In the genomic region with DNA sequence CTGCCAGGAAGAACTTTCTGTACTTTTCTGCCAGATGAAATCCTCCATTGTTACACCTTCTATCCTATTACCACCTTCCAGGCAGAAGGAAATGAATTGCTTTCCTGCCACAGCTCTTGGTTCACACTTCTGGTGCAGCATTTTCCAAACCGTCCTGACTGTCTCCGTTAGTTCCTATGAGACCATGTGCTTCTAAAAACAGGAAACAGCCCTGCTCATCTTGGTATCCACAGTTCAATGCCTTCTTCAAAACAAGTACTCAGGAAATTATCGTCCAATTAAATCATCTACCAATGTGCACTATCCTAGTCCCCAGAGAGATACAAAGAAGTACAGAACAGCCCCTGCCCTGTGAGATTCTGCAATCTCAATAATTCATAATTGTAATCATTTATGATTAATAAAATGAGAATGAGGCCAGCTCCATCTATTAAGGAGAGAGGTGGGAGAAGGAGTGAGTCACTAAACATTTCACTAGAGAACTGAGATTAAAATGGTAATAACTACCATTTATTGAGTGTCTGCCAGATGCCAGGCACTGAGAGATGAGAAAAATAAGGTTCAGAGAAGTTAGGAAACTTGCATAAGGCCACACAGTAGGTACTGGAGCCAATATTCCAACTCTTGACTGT, we compare ENCODE assay signal across 30 cellular contexts. TPM values are rescaled to one million over a fixed set of nuclear protein-coding genes. Genes with fewer than 3 reads are reported as not detected.
DNase-seq lines count a peak whose midpoint lies in the region; ATAC-seq lines count a peak whose summit lies in the region.
"Had no signal": no experiment of that assay in that cellular context is flagged by ENCODE, and none has a peak within 500 bp of the region (broad histone marks: within the 10 kb centered on the region; RNA-seq: fewer than 3 reads in every experiment).

No MANE protein-coding gene starts in this region.

- H3K9me3 Mint-ChIP-seq in IgD-negative memory B cell (no peaks in the 10 kb centered on the region), naive B cell (no peaks in the 10 kb centered on the region)
- H3K9me3 Mint-ChIP-seq: activated CD4-positive, alpha-beta memory T cell treated with anti-CD3 and anti-CD28 coated beads for 36 hours; effector memory CD8-positive, alpha-beta T cell; neural progenitor cell had no signal

- H3K27ac Mint-ChIP-seq in IgD-negative memory B cell, result peak overlapping the region in 1 of 3 donors; percentile 21
- H3K27ac Mint-ChIP-seq in naive B cell, result peak overlapping the region; percentile 41 to 97 (median 82)
- H3K27ac Mint-ChIP-seq: activated CD4-positive, alpha-beta memory T cell treated with anti-CD3 and anti-CD28 coated beads for 36 hours; activated naive CD8-positive, alpha-beta T cell; effector memory CD8-positive, alpha-beta T cell; neural progenitor cell had no signal

- peaks cover 7 to 18% (median 10%) of the 10 kb centered on the region in 3 donors for H3K4me1 Mint-ChIP-seq in IgD-negative memory B cell
- H3K4me1 Mint-ChIP-seq in naive B cell, result peaks cover 32 to 46% (median 34%) of the 10 kb centered on the region in 3 donors

- peak; percentile 58 to 62 for ATAC-seq in naive B cell (ENCODE audit: low read depth in 2 of 2)
- ATAC-seq in HG03439 (IDR thresholded peaks at IDR 0.05; ENCODE audit: unreplicated experiment), result no peak
- ATAC-seq in HG02588 (IDR thresholded peaks at IDR 0.05; ENCODE audit: unreplicated experiment), result no peak
- ATAC-seq: effector memory CD8-positive, alpha-beta T cell; gastrocnemius medialis had no signal

- H3K36me3 Mint-ChIP-seq in IgD-negative memory B cell, result peaks cover 4% of the 10 kb centered on the region
- no peaks in the 10 kb centered on the region for H3K36me3 Mint-ChIP-seq in naive B cell
- H3K36me3 Mint-ChIP-seq: activated CD4-positive, alpha-beta memory T cell treated with anti-CD3 and anti-CD28 coated beads for 36 hours; activated naive CD8-positive, alpha-beta T cell had no signal

- H3K27me3 Mint-ChIP-seq in IgD-negative memory B cell, result peaks cover 3% of the 10 kb centered on the region
- H3K27me3 Mint-ChIP-seq in naive B cell, result no peaks in the 10 kb centered on the region

- H3K27ac ChIP-seq in caudate nucleus (ENCODE audit: low read depth, low read length), result peak overlapping the region; percentile 67
- H3K27ac ChIP-seq: esophagus squamous epithelium, gastrocnemius medialis, neural progenitor cell, psoas muscle had no signal

- H3K4me3 Mint-ChIP-seq in IgD-negative memory B cell (peak overlapping the region; percentile 2 to 79 (median 26)), naive B cell (peak overlapping the region; percentile 58 to 83 (median 74))
- H3K4me3 Mint-ChIP-seq: activated CD4-positive, alpha-beta memory T cell treated with anti-CD3 and anti-CD28 coated beads for 36 hours; activated naive CD8-positive, alpha-beta T cell; effector memory CD8-positive, alpha-beta T cell; neural progenitor cell had no signal

- DNase-seq in AG20443 (ENCODE audit: low spot score) (peak; percentile 6), caudate nucleus (lab: John Stamatoyannopoulos, UW) (peak in 1 of 61 donors; percentile 14), naive B cell (peak; percentile 27), HPDE6-E6E7 (ENCODE audit: extremely low spot score) (no peak), occipital lobe (lab: John Stamatoyannopoulos, UW) (no peak)
- DNase-seq: activated CD4-positive, alpha-beta memory T cell treated with anti-CD3 and anti-CD28 coated beads for 36 hours; activated CD4-positive, CD25-positive, alpha-beta regulatory T cell; activated CD8-positive, alpha-beta memory T cell treated with anti-CD3 and anti-CD28 coated beads, Interleukin-2, amount 50 U/mL, for 48 hours; C1 segment of cervical spinal cord; DMS79 treated with DMSO at 0.1 percent for 48 hours; effector memory CD8-positive, alpha-beta T cell; esophagus squamous epithelium; gastrocnemius medialis; NCI-H1092 treated with DMSO at 0.1 percent for 48 hours; NCI-H1930; NCI-H2227 treated with DMSO at 0.1 percent for 48 hours; NCI-H748 treated with DMSO at 0.1 percent for 48 hours; psoas muscle; stimulated activated CD4-positive, alpha-beta T cell treated with anti-CD3 and anti-CD28 coated beads, Interleukin-2, amount 100 ng/mL, for 24 hours had no signal

RNA-seq across cellular contexts. Expression of gene CLEC20A, which starts 11.2 kb away (rescaled TPM):
- polyA plus RNA-seq in IgD-negative memory B cell (1.8 TPM), naive B cell (ENCODE audit: low read depth in 6 of 6) (10 to 100 TPM in 5 of 6 donors, 1 to 10 TPM in 1; 2.7 to 50.3 (median 21.3) TPM)
- not detected for total RNA-seq in occipital lobe
- total RNA-seq: activated CD4-positive, alpha-beta memory T cell treated with anti-CD3 and anti-CD28 coated beads for 36 hours; chondrocyte; esophagus squamous epithelium; gastrocnemius medialis; H1; lower leg skin; Right ventricle myocardium inferior; smooth muscle cell; ureter had no signal
- polyA plus RNA-seq: H1, psoas muscle had no signal

RNA-seq across cellular contexts. Expression of gene TEX35, which starts 27.3 kb away (rescaled TPM):
- polyA plus RNA-seq in IgD-negative memory B cell (not detected), naive B cell (ENCODE audit: low read depth in 6 of 6) (under 1 TPM; 0.14 to 0.67 (median 0.17) TPM)
- total RNA-seq in occipital lobe, result not detected
- total RNA-seq: activated CD4-positive, alpha-beta memory T cell treated with anti-CD3 and anti-CD28 coated beads for 36 hours; chondrocyte; esophagus squamous epithelium; gastrocnemius medialis; H1; psoas muscle; Right ventricle myocardium inferior; smooth muscle cell; ureter had no signal
- polyA plus RNA-seq: psoas muscle, smooth muscle cell had no signal

Comparison
In these comparisons a context has a peak if more than half of its experiments do, and no peak if none do; other contexts are left out.
1. DNase-seq: peak in AG20443 (single experiment) and naive B cell (single experiment); none in HPDE6-E6E7 (single experiment) and occipital lobe (single experiment).
2. ATAC-seq: peak in naive B cell (2 of 2); none in HG03439 (single experiment) and HG02588 (single experiment).